ENCODE assay signal across 12 cellular contexts in the genomic region with DNA sequence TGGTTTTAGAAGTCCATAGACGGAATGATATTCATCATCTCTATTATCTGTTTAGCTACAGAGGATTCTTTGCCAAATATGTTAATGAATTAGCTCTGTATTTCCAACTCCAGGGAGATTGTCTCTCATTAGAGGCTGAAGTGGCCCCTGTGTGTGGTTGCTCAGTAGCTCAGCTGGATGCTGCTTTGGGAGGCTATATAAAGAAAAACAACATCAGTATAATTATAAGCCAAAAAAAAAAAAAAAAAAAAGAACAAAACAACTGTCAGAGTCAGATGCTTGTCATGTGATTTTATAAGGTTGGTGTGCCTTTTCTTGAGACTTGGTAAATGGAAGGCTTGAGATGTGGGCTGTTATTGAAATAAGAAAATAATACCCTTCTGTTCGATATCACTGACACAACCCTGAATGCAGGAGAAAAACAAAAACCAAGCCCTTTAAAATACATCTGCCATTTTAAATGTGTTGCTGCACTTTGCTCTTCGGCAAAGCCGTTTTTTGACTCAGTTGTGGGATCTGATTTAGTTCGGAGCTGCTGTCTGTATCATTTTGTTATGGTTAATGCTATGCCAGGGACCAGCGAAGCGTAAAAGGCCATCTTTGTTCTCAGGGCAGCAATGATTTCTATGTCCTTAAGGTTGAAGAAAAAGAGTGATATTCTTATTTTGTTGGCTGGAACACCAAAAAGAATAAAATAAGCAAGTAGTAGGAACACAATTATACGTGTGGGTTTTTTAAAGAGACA.
DNase-seq lines count a peak whose midpoint lies in the region; ATAC-seq and TF ChIP-seq lines count a peak whose summit lies in the region.
"Had no signal": no experiment of that assay in that cellular context is flagged by ENCODE, and none has a peak within 500 bp of the region (broad histone marks: within the 10 kb centered on the region; RNA-seq: fewer than 3 reads in every experiment).

No MANE protein-coding gene starts in this region.

- no peak overlapping the region for H3K4me3 ChIP-seq in CD8-positive, alpha-beta memory T cell (ENCODE audit: low read length)

- POLR2A ChIA-PET in CD8-positive, alpha-beta memory T cell (lab: Charles Lee): interaction anchor here (0.6 kb wide), 1 partner anchor 460 kb away, joined by 4 read pairs; no protein-coding TSS in a partner anchor

- peak overlapping the region; percentile 63 to 80 (median 78) for H3K4me3 Mint-ChIP-seq in brain
- no peak overlapping the region for H3K4me3 Mint-ChIP-seq in CD8-positive, alpha-beta memory T cell
- H3K4me3 Mint-ChIP-seq: activated CD8-positive, alpha-beta T cell treated with anti-CD3 and anti-CD28 coated beads for 36 hours had no signal

- no peaks in the 10 kb centered on the region for H3K9me3 ChIP-seq in CD8-positive, alpha-beta memory T cell (ENCODE audit: low read length)

- no peaks in the 10 kb centered on the region for H3K36me3 ChIP-seq in CD8-positive, alpha-beta memory T cell (ENCODE audit: insufficient read depth, low read length)

- CTCF ChIA-PET in CD8-positive, alpha-beta memory T cell (lab: Charles Lee): no interaction called here

- H3K4me1 Mint-ChIP-seq in brain: peaks cover 53% of the 10 kb centered on the region
- H3K4me1 Mint-ChIP-seq in CD8-positive, alpha-beta memory T cell: no peaks in the 10 kb centered on the region
- H3K4me1 Mint-ChIP-seq: CD14-positive monocyte had no signal

- peak overlapping the region; percentile 85 to 98 (median 95) for H3K27ac Mint-ChIP-seq in brain
- H3K27ac Mint-ChIP-seq in CD8-positive, alpha-beta memory T cell: no peak overlapping the region
- H3K27ac Mint-ChIP-seq: activated CD8-positive, alpha-beta T cell treated with anti-CD3 and anti-CD28 coated beads for 36 hours had no signal

- no peaks in the 10 kb centered on the region for H3K4me1 ChIP-seq in CD8-positive, alpha-beta memory T cell (ENCODE audit: insufficient read depth, low read length)

- peaks cover 15 to 43% (median 20%) of the 10 kb centered on the region in 5 experiments for H3K9me3 Mint-ChIP-seq in brain
- peaks cover 0 to 8% (median 6%) of the 10 kb centered on the region in 5 donors for H3K9me3 Mint-ChIP-seq in CD8-positive, alpha-beta memory T cell

- no peak for TF ChIP-seq CTCF in brain (conservative IDR thresholded peaks at IDR 0.05)

- ATAC-seq in stimulated activated naive CD8-positive, alpha-beta T cell treated with anti-CD3 and anti-CD28 coated beads, Interleukin-15, Interleukin-2, amounts not matched to agents 100 U/mL and 50 U/mL, for 24 hours: no peak
- ATAC-seq: activated CD8-positive, alpha-beta T cell treated with anti-CD3 and anti-CD28 coated beads for 36 hours had no signal

- no peaks in the 10 kb centered on the region for H3K27me3 ChIP-seq in CD8-positive, alpha-beta memory T cell (ENCODE audit: insufficient read depth, low read length, poor library complexity, severe bottlenecking)

- peak overlapping the region; percentile 63 for H3K27ac ChIP-seq in substantia nigra (ENCODE audit: low read depth, low read length, poor library complexity, severe bottlenecking)
- no peak overlapping the region for H3K27ac ChIP-seq in CD8-positive, alpha-beta memory T cell (ENCODE audit: low read depth, low read length)

- H3K27me3 Mint-ChIP-seq in brain: peaks cover 8% of the 10 kb centered on the region
- H3K27me3 Mint-ChIP-seq in CD8-positive, alpha-beta memory T cell: peaks cover 10% of the 10 kb centered on the region in 2 donors

- peaks cover 17% of the 10 kb centered on the region for H3K36me3 Mint-ChIP-seq in brain
- H3K36me3 Mint-ChIP-seq in CD8-positive, alpha-beta memory T cell: peaks cover 0 to 1% (median 0%) of the 10 kb centered on the region in 3 donors
- H3K36me3 Mint-ChIP-seq: CD14-positive monocyte had no signal

- peak; percentile 85 for DNase-seq in NCI-H1105 treated with DMSO at 0.1 percent for 48 hours (lab: John Stamatoyannopoulos, UW)
- DNase-seq in medulla oblongata (ENCODE audit: extremely low spot score): peak; percentile 54
- DNase-seq in substantia nigra (lab: John Stamatoyannopoulos, UW): peak in 1 of 49 donors; percentile 10
- DNase-seq in CD8-positive, alpha-beta memory T cell: no peak
- no peak for DNase-seq in stimulated activated naive CD8-positive, alpha-beta T cell treated with anti-CD3 and anti-CD28 coated beads, Interleukin-15, Interleukin-2, amounts not matched to agents 100 U/mL and 50 U/mL, for 24 hours
- no peak for DNase-seq in activated effector memory CD4-positive, alpha-beta T cell treated with Interleukin-2 at 50 U/mL for 16 hours
- DNase-seq: activated CD8-positive, alpha-beta T cell treated with anti-CD3 and anti-CD28 coated beads for 36 hours; DMS53; NCI-H1436 treated with DMSO at 0.1 percent for 48 hours; NCI-H510A treated with DMSO at 0.1 percent for 48 hours had no signal

Comparison
In these comparisons a context has a peak if more than half of its experiments do, and no peak if none do; other contexts are left out.
1. DNase-seq: peak in NCI-H1105 treated with DMSO at 0.1 percent for 48 hours (single experiment) and medulla oblongata (single experiment); none in CD8-positive, alpha-beta memory T cell (0 of 5), stimulated activated naive CD8-positive, alpha-beta T cell treated with anti-CD3 and anti-CD28 coated beads, Interleukin-15, Interleukin-2, amounts not matched to agents 100 U/mL and 50 U/mL, for 24 hours (single experiment) and activated effector memory CD4-positive, alpha-beta T cell treated with Interleukin-2 at 50 U/mL for 16 hours (single experiment).
2. H3K27ac Mint-ChIP-seq: peak in brain (5 of 5); none in CD8-positive, alpha-beta memory T cell (0 of 8).
3. H3K4me3 Mint-ChIP-seq: peak in brain (5 of 5); none in CD8-positive, alpha-beta memory T cell (0 of 7).